ENCODE assay signal across 3 cellular contexts in genomic region chr5:65546141-65546540, GRCh38.
TF ChIP-seq lines count a peak whose summit lies in the region.

No MANE protein-coding gene starts in this region.

TF ChIP-seq in HepG2, 621 proteins besides CTCF, POLR2A, EP300 and RAD21:
- no peak for TF ChIP-seq DDIT3 (CRISPR knock-in tag; IDR thresholded peaks at IDR 0.05)
- TF ChIP-seq HOXD1 (CRISPR knock-in tag; IDR thresholded peaks at IDR 0.05) = no peak
- no peak for TF ChIP-seq SP1 (IDR thresholded peaks at IDR 0.05)
- no peak for TF ChIP-seq SP1 (CRISPR knock-in tag; IDR thresholded peaks at IDR 0.05)
- peak; percentile 46 to 55 for TF ChIP-seq MAFK (conservative IDR thresholded peaks at IDR 0.05 in 1 of 2, IDR thresholded peaks at IDR 0.05 in 1 of 2; ENCODE audit: low read length in 2 of 2)
- no peak for TF ChIP-seq ZNF646 (CRISPR knock-in tag; IDR thresholded peaks at IDR 0.05)
- TF ChIP-seq GFI1 (CRISPR knock-in tag; IDR thresholded peaks at IDR 0.05; ENCODE audit: borderline replicate concordance) = no peak
TF ChIP-seq in HepG2: peak in this region for 1.

TF ChIP-seq in A549, 52 proteins besides CTCF, POLR2A, EP300 and RAD21:
- TF ChIP-seq MAFK (IDR thresholded peaks at IDR 0.05; ENCODE audit: partially characterized antibody) = peak; percentile 36
- no peak for TF ChIP-seq ESRRA (IDR thresholded peaks at IDR 0.05; ENCODE audit: borderline replicate concordance, low read length)

TF ChIP-seq in K562, 482 proteins besides CTCF, POLR2A, EP300 and RAD21:
- no peak for TF ChIP-seq RB1 (IDR thresholded peaks at IDR 0.05; ENCODE audit: low read depth)
- peak; percentile 49; the same call in 1 of the 2 replicates for TF ChIP-seq ZNF316 (IDR thresholded peaks at IDR 0.05)
- no peak for TF ChIP-seq ZHX1 (conservative IDR thresholded peaks at IDR 0.05; ENCODE audit: low read length)
- no peak for TF ChIP-seq PRPF4 (IDR thresholded peaks at IDR 0.05; ENCODE audit: insufficient read depth, low read depth, low read length, poor library complexity, severe bottlenecking)
- TF ChIP-seq ZNF707 (CRISPR knock-in tag; conservative IDR thresholded peaks at IDR 0.05) = no peak
- TF ChIP-seq MAFF (IDR thresholded peaks at IDR 0.05; ENCODE audit: low read length) = peak; percentile 39; the same call in 1 of the 2 replicates
- peak; percentile 54; the same call in 1 of the 2 replicates for TF ChIP-seq C11orf30 (IDR thresholded peaks at IDR 0.05; ENCODE audit: low read depth)
